ENCODE assay signal across 8 cellular contexts in the genomic region with DNA sequence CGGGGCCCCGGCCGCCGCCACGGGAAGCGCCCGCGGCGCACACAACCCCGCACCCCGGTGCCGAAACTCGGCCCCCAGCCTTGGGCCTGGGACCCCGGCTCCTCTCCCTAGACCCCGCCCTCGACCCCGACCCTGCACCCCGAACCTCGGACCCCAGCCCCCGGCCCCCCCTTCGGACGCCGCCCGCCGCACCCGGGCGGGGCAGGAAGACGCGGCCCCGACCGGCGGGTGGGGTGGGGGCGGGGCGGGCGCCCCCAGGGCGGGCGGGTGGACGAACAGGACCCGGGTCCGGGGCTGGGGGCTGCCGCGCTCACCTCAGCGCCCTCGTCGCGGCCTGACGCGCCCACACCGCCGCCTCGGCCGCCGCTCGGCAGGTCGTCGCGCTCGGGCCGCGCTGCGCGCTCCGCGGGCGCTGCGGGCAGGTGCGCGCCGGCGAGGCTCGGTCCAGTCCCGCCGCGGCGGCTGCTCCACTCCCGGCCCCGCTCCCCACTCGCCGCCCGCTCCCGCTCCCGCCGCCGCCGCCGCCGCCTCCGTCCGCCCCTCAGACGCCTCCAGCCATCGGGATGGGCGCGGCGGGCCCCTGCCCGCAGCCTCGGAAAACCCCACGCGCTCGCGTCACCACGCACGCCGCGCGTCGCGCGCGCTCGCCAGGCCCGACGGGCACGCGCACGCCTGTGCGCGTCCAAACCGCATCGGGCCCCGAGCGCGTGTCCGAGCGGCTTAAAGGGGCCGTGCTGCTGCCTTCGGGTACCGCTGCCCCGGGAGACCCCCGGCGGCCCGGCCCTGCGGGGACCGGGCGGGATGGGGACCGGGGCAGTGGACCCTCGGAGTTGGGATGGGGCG. TPM values are rescaled to one million over a fixed set of nuclear protein-coding genes. Genes with fewer than 3 reads are reported as not detected.
DNase-seq lines count a peak whose midpoint lies in the region; ATAC-seq and TF ChIP-seq lines count a peak whose summit lies in the region.

A gene (minus strand): TSS at position 582 of the 843 bp plus-strand sequence. CDS start 65,634 bp downstream, outside the sequence.

- H3K79me2 ChIP-seq in PC-9 (ENCODE audit: low read depth) = peaks cover 45% of the 10 kb centered on the region

- intact Hi-C loops in Caco-2 (cut with micrococcal nuclease; ENCODE audit: unreplicated experiment) (loop anchor here (1.0 to 2.0 kb wide), 2 partner anchors 29 to 32 kb away; a partner anchor contains a TSS), PC-9 (cut with micrococcal nuclease; ENCODE audit: unreplicated experiment) (loop anchor here (2.0 to 5.0 kb wide), 2 partner anchors 32 to 108 kb away; no protein-coding TSS in a partner anchor)

- POLR2A ChIA-PET in Caco-2 (lab: Charles Lee) (interaction anchor here (0.7 kb wide), 1 partner anchor 11 kb away, joined by 11 read pairs; no protein-coding TSS in a partner anchor), PC-9 (lab: Charles Lee; ENCODE audit: unreplicated experiment) (no interaction called here)

- peak within 1 kb of the TSS; percentile 81 for H2AFZ ChIP-seq in PC-9

- H3K9ac ChIP-seq in HUES6 (ENCODE audit: low read length) (peak within 1 kb of the TSS; percentile 100), muscle layer of colon (ENCODE audit: low read length) (peak within 1 kb of the TSS; percentile 81)

- peak within 1 kb of the TSS; percentile 98 for H3K27ac ChIP-seq in HUES6 (ENCODE audit: low read depth, low read length)
- no peak within 1 kb of the TSS for H3K27ac ChIP-seq in PC-9
- H3K27ac ChIP-seq in esophagus (ENCODE audit: low read depth in 2 of 2, low read length in 1 of 2) = peak within 1 kb of the TSS; percentile 94 to 98
- H3K27ac ChIP-seq in muscle layer of colon (ENCODE audit: low read depth, low read length) = peak within 1 kb of the TSS; percentile 83

- peak within 1 kb of the TSS; percentile 96 for H3K4me3 Mint-ChIP-seq in Caco-2 (ENCODE audit: unreplicated experiment)
- peak within 1 kb of the TSS; percentile 89 for H3K4me3 Mint-ChIP-seq in activated T-cell treated with anti-CD3 and anti-CD28 coated beads, Interleukin-2, amount 50 U/mL, for 24 hours

- H3K9me3 ChIP-seq in Caco-2 (no peaks in the 10 kb centered on the region), HUES6 (ENCODE audit: control insufficient read depth, insufficient read depth, low read depth, low read length) (no peaks in the 10 kb centered on the region), PC-9 (ENCODE audit: insufficient read depth, low read depth) (no peaks in the 10 kb centered on the region), esophagus (ENCODE audit: control insufficient read depth in 2 of 2, insufficient read depth in 1 of 2, low read depth in 1 of 2, low read length in 1 of 2) (no peaks in the 10 kb centered on the region), muscle layer of colon (ENCODE audit: low read length) (no peaks in the 10 kb centered on the region)

- H3K4me1 ChIP-seq in Caco-2 = peaks cover 43% of the 10 kb centered on the region
- H3K4me1 ChIP-seq in HUES6 (ENCODE audit: control insufficient read depth, insufficient read depth, low read length) = peaks cover 25% of the 10 kb centered on the region
- peaks cover 35% of the 10 kb centered on the region for H3K4me1 ChIP-seq in PC-9 (replicated peaks; ENCODE audit: insufficient read depth)
- peaks cover 9 to 35% of the 10 kb centered on the region in 2 donors for H3K4me1 ChIP-seq in esophagus (ENCODE audit: control insufficient read depth in 2 of 2, insufficient read depth in 2 of 2, low read length in 1 of 2)
- H3K4me1 ChIP-seq in muscle layer of colon (ENCODE audit: insufficient read depth, low read length) = peaks cover 38% of the 10 kb centered on the region

- H3K4me2 ChIP-seq in PC-9 = peak within 1 kb of the TSS; percentile 94

- CTCF ChIA-PET in Caco-2 (lab: Charles Lee) (interaction anchor here (1.0 kb wide), 1 partner anchor 18 kb away, joined by 4 read pairs; no protein-coding TSS in a partner anchor), PC-9 (lab: Charles Lee) (no interaction called here)

- 1% methylated on average over 37 to 137 of the region's 137 CpGs for WGBS in esophagus, 2 donors

- H3K9me3 Mint-ChIP-seq in Caco-2 (ENCODE audit: unreplicated experiment) = no peaks in the 10 kb centered on the region
- no peaks in the 10 kb centered on the region for H3K9me3 Mint-ChIP-seq in activated T-cell treated with anti-CD3 and anti-CD28 coated beads, Interleukin-2, amount 50 U/mL, for 24 hours

- H3K27ac Mint-ChIP-seq in Caco-2 (ENCODE audit: unreplicated experiment) = peak within 1 kb of the TSS; percentile 85
- peak within 1 kb of the TSS; percentile 92 for H3K27ac Mint-ChIP-seq in activated T-cell treated with anti-CD3 and anti-CD28 coated beads, Interleukin-2, amount 50 U/mL, for 24 hours

- no peak for TF ChIP-seq CTCF in Caco-2 (IDR thresholded peaks at IDR 0.05; ENCODE audit: insufficient read depth in 1 of 2, low read depth in 1 of 2, low read length in 1 of 2, severe bottlenecking in 1 of 2, unreplicated experiment in 1 of 2)
- no peak for TF ChIP-seq CTCF in PC-9 (conservative IDR thresholded peaks at IDR 0.05)

- peak; percentile 69 for ATAC-seq in GM21381 (IDR thresholded peaks at IDR 0.05; ENCODE audit: unreplicated experiment)

- H3K4me1 Mint-ChIP-seq in Caco-2 (ENCODE audit: low read depth, unreplicated experiment) = peaks cover 6% of the 10 kb centered on the region
- peaks cover 62% of the 10 kb centered on the region for H3K4me1 Mint-ChIP-seq in activated T-cell treated with anti-CD3 and anti-CD28 coated beads, Interleukin-2, amount 50 U/mL, for 24 hours (ENCODE audit: low read depth)

- H3K27me3 Mint-ChIP-seq in Caco-2 (ENCODE audit: insufficient read depth, unreplicated experiment) = no peaks in the 10 kb centered on the region
- H3K27me3 Mint-ChIP-seq in activated T-cell treated with anti-CD3 and anti-CD28 coated beads, Interleukin-2, amount 50 U/mL, for 24 hours = no peaks in the 10 kb centered on the region

- peaks cover 30% of the 10 kb centered on the region for H3K36me3 Mint-ChIP-seq in Caco-2 (ENCODE audit: insufficient read depth, unreplicated experiment)
- H3K36me3 Mint-ChIP-seq in activated T-cell treated with anti-CD3 and anti-CD28 coated beads, Interleukin-2, amount 50 U/mL, for 24 hours (ENCODE audit: low read depth) = peaks cover 35% of the 10 kb centered on the region

- H3K9me2 ChIP-seq in PC-9 (ENCODE audit: insufficient read depth) = no peaks in the 10 kb centered on the region

- peaks cover 13% of the 10 kb centered on the region for H3F3A ChIP-seq in PC-9 (ENCODE audit: insufficient read depth, low read depth)

- peak within 1 kb of the TSS; percentile 91 for H3K4me3 ChIP-seq in Caco-2 (ENCODE audit: low read depth, low read length)
- peak within 1 kb of the TSS; percentile 95 for H3K4me3 ChIP-seq in HUES6 (ENCODE audit: low read depth, low read length)
- peak within 1 kb of the TSS; percentile 91 for H3K4me3 ChIP-seq in PC-9
- H3K4me3 ChIP-seq in esophagus (ENCODE audit: low read depth in 1 of 2, low read length in 2 of 2) = peak within 1 kb of the TSS; percentile 74
- H3K4me3 ChIP-seq in muscle layer of colon (ENCODE audit: low read depth in 1 of 2, low read length in 2 of 2) = peak within 1 kb of the TSS; percentile 63 to 79

- DNase-seq in Caco-2 (peak; percentile 80 to 89), PC-9 (peak; percentile 60 to 89)
- DNase-seq in activated T-cell treated with anti-CD3 and anti-CD28 coated beads, Interleukin-2, amount 50 U/mL, for 24 hours = peak; percentile 94
- peak; percentile 89 for DNase-seq in stimulated activated CD8-positive, alpha-beta memory T cell treated with anti-CD3 and anti-CD28 coated beads, Interleukin-4, amount 100 ng/mL, for 48 hours

- H3K36me3 ChIP-seq in Caco-2 (ENCODE audit: control insufficient read depth, insufficient read depth, low read length) = no peaks in the 10 kb centered on the region
- H3K36me3 ChIP-seq in HUES6 (ENCODE audit: control insufficient read depth, insufficient read depth, low read length) = peaks cover 7% of the 10 kb centered on the region; the same call in 1 of the 2 replicates
- H3K36me3 ChIP-seq in PC-9 (ENCODE audit: low read depth) = no peaks in the 10 kb centered on the region; the same call in 1 of the 2 replicates
- no peaks in the 10 kb centered on the region for H3K36me3 ChIP-seq in esophagus (ENCODE audit: control insufficient read depth in 2 of 2, insufficient read depth in 2 of 2, low read length in 1 of 2)
- H3K36me3 ChIP-seq in muscle layer of colon (ENCODE audit: insufficient read depth, low read length) = no peaks in the 10 kb centered on the region

- BruUV-seq in Caco-2 (replicated peaks; lab: Mats Ljungman, UMichigan) (no TSS peak), PC-9 (replicated peaks; lab: Mats Ljungman, UMichigan) (no TSS peak)

- H3K27me3 ChIP-seq in Caco-2 (replicated peaks; ENCODE audit: control insufficient read depth, insufficient read depth, low read length) (no peaks in the 10 kb centered on the region), HUES6 (ENCODE audit: control insufficient read depth, insufficient read depth, low read length) (no peaks in the 10 kb centered on the region), PC-9 (ENCODE audit: insufficient read depth, low read depth) (no peaks in the 10 kb centered on the region), esophagus (ENCODE audit: control insufficient read depth in 1 of 2, insufficient read depth in 2 of 2, low read length in 2 of 2) (no peaks in the 10 kb centered on the region), muscle layer of colon (ENCODE audit: control insufficient read depth in 1 of 2, insufficient read depth in 2 of 2, low read length in 2 of 2) (peaks cover 7 to 16% of the 10 kb centered on the region in 2 donors)

- peaks cover 42% of the 10 kb centered on the region for H4K20me1 ChIP-seq in PC-9 (ENCODE audit: insufficient read depth)

RNA-seq across cellular contexts. Expression of the gene that starts here (rescaled TPM):
- total RNA-seq in Caco-2 (2022) (268 and 301 TPM in 2 replicates), PC-9 (2021) (257 and 286 TPM in 2 replicates)
- 10 to 100 TPM; 43.3 to 66.1 TPM for polyA plus RNA-seq in esophagus
